In genomic region chr15:95757171-95757570, GRCh38 we compare ENCODE assay signal across 22 cellular contexts.
"Had no signal": no experiment of that assay in that cellular context is flagged by ENCODE, and none has a peak within 500 bp of the region (broad histone marks: within the 10 kb centered on the region; RNA-seq: fewer than 3 reads in every experiment).

No MANE protein-coding gene starts in this region.

- H3K4me3 ChIP-seq: MG63 had no signal

- H3K9ac ChIP-seq: SK-N-SH had no signal

- ATAC-seq: Panc1, PC-3 had no signal

- H3K4me2 ChIP-seq: SK-N-SH had no signal

- H3K27ac ChIP-seq: RWPE1 had no signal

- H3K36me3 ChIP-seq: MG63 had no signal

- H3K9me3 ChIP-seq: MG63 had no signal

- DNase-seq: KBM-7; MG63; NCI-H1092 treated with DMSO at 0.1 percent for 48 hours; NCI-H1436; NCI-H187; NCI-H2029; NCI-H2081 treated with DMSO at 0.1 percent for 48 hours; NCI-H2171; NCI-H226; NCI-H446; NCI-H510A; NCI-H524 treated with DMSO at 0.1 percent for 48 hours; NCI-H69; NCI-H774; NK-92 treated with Interleukin-12 subunit alpha and Interleukin-12 subunit beta, amount 100 ng/mL, for 24 hours; PC-3; SHP77; SK-N-SH; SW 1271; T-helper 1 cell had no signal

- H3K27me3 ChIP-seq: MG63 had no signal
